In the genomic region with DNA sequence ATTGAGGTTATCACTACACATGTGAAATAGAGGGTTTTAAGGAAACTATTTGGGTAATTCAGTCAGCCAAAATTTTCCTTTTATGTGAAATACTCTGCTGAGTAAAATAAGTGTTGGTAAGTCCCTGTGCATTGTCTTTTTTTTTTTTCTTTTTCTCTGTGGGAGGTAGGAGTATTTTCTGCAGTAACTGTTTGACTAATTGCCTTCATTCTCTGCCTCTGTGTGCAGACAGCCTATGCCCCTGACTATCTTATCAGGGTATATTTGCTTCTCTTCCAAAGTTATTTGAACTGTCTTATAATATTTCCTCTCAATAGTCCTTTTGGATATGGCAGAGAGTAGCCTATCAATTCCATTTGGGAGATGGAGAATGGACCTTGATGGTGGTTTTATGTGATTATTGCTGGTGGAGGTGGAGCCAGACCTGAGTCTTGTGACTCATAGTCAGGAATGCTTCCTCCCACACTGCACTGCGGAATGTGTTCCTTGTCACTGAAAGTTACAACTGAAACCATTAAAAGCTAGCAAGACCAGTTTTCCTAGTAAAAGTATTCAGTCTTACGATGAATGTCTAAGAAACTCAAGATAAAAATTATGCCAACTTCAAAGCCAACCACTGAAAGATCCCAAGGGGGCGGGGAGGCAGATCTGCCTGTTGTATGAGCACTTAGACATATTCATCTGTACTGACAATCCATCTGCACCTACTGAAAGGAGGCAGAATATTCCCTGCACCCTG, we compare ENCODE assay signal across 9 cellular contexts. TPM values are rescaled to one million over a fixed set of nuclear protein-coding genes. Genes with fewer than 3 reads are reported as not detected.
DNase-seq lines count a peak whose midpoint lies in the region; ATAC-seq, FAIRE-seq and TF ChIP-seq lines count a peak whose summit lies in the region.
"Had no signal": no experiment of that assay in that cellular context is flagged by ENCODE, and none has a peak within 500 bp of the region (broad histone marks: within the 10 kb centered on the region; RNA-seq: fewer than 3 reads in every experiment).

No MANE protein-coding gene starts in this region.

- H3K4me1 Mint-ChIP-seq in activated T-helper 1 cell treated with anti-CD3 and anti-CD28 coated beads, Interleukin-12 subunit alpha, Interleukin-12 subunit beta, Interleukin-2, Interleukin-4 antibody, amounts not matched to agents 30 ng/mL and 10 ng/mL and 1 ng/mL, durations not matched to agents 14 hours and 24 hours and 36 hours (ENCODE audit: low read depth), result no peaks in the 10 kb centered on the region

- H3K36me3 ChIP-seq in bronchial epithelial cell (ENCODE audit: control insufficient read depth, insufficient read depth, low read length), result no peaks in the 10 kb centered on the region
- H3K36me3 ChIP-seq in lower lobe of right lung, result no peaks in the 10 kb centered on the region

- H3K4me3 Mint-ChIP-seq in activated T-helper 1 cell treated with anti-CD3 and anti-CD28 coated beads, Interleukin-12 subunit alpha, Interleukin-12 subunit beta, Interleukin-2, Interleukin-4 antibody, amounts not matched to agents 30 ng/mL and 10 ng/mL and 1 ng/mL, durations not matched to agents 14 hours and 24 hours and 36 hours, result no peak overlapping the region

- H3K4me3 ChIP-seq in bronchial epithelial cell (ENCODE audit: low read depth, low read length), result no peak overlapping the region
- no peak overlapping the region for H3K4me3 ChIP-seq in lower lobe of right lung

- no peaks in the 10 kb centered on the region for H3K36me3 Mint-ChIP-seq in activated T-helper 1 cell treated with anti-CD3 and anti-CD28 coated beads, Interleukin-12 subunit alpha, Interleukin-12 subunit beta, Interleukin-2, Interleukin-4 antibody, amounts not matched to agents 30 ng/mL and 10 ng/mL and 1 ng/mL, durations not matched to agents 14 hours and 24 hours and 36 hours (ENCODE audit: low read depth)

- no peak overlapping the region for H3K27ac Mint-ChIP-seq in activated T-helper 1 cell treated with anti-CD3 and anti-CD28 coated beads, Interleukin-12 subunit alpha, Interleukin-12 subunit beta, Interleukin-2, Interleukin-4 antibody, amounts not matched to agents 30 ng/mL and 10 ng/mL and 1 ng/mL, durations not matched to agents 14 hours and 24 hours and 36 hours

- DNase-seq in HS-27A (ENCODE audit: low read depth), result peak; percentile 73
- peak; percentile 74 for DNase-seq in bronchial epithelial cell (ENCODE audit: low read depth)
- no peak for DNase-seq in lower lobe of right lung
- peak; percentile 72 for DNase-seq in urothelium cell line (ENCODE audit: low spot score)
- DNase-seq in retina, result no peak
- no peak for DNase-seq in HUDEP-2 (lab: John Stamatoyannopoulos, UW; ENCODE audit: unreplicated experiment in 76 of 76)
- DNase-seq in activated T-helper 1 cell treated with anti-CD3 and anti-CD28 coated beads, Interleukin-12 subunit alpha, Interleukin-12 subunit beta, Interleukin-2, Interleukin-4 antibody, amounts not matched to agents 30 ng/mL and 10 ng/mL and 1 ng/mL, durations not matched to agents 14 hours and 24 hours and 36 hours (ENCODE audit: low spot score), result no peak
- DNase-seq: NCI-H82, T1000 had no signal

- H3K27me3 ChIP-seq in bronchial epithelial cell (ENCODE audit: control insufficient read depth, insufficient read depth, low read length) (peaks cover 2% of the 10 kb centered on the region), lower lobe of right lung (ENCODE audit: low read depth) (no peaks in the 10 kb centered on the region)

- no peaks in the 10 kb centered on the region for H3K4me1 ChIP-seq in lower lobe of right lung

- ATAC-seq in lower lobe of right lung, result peak; percentile 59 to 62

- TF ChIP-seq CTCF in bronchial epithelial cell (IDR thresholded peaks at IDR 0.05; ENCODE audit: insufficient read depth, low read length, severe bottlenecking) (no peak), lower lobe of right lung (IDR thresholded peaks at IDR 0.05) (no peak)

- no peaks in the 10 kb centered on the region for H3K27me3 Mint-ChIP-seq in activated T-helper 1 cell treated with anti-CD3 and anti-CD28 coated beads, Interleukin-12 subunit alpha, Interleukin-12 subunit beta, Interleukin-2, Interleukin-4 antibody, amounts not matched to agents 30 ng/mL and 10 ng/mL and 1 ng/mL, durations not matched to agents 14 hours and 24 hours and 36 hours (ENCODE audit: insufficient read depth)

- H3K27ac ChIP-seq in lower lobe of right lung, result no peak overlapping the region

- H3K9me3 ChIP-seq in lower lobe of right lung, result no peaks in the 10 kb centered on the region

- intact Hi-C loops in lower lobe of right lung (cut with DNase I), result no loop called here
- intact Hi-C loops in activated T-helper 1 cell treated with anti-CD3 and anti-CD28 coated beads, Interleukin-12 subunit alpha, Interleukin-12 subunit beta, Interleukin-2, Interleukin-4 antibody, amounts not matched to agents 30 ng/mL and 10 ng/mL and 1 ng/mL, durations not matched to agents 14 hours and 24 hours and 36 hours (cut with micrococcal nuclease), result no loop called here

- H3K9me3 Mint-ChIP-seq in activated T-helper 1 cell treated with anti-CD3 and anti-CD28 coated beads, Interleukin-12 subunit alpha, Interleukin-12 subunit beta, Interleukin-2, Interleukin-4 antibody, amounts not matched to agents 30 ng/mL and 10 ng/mL and 1 ng/mL, durations not matched to agents 14 hours and 24 hours and 36 hours, result no peaks in the 10 kb centered on the region

- FAIRE-seq in bronchial epithelial cell (lab: Jason Lieb, UNC), result no peak
- FAIRE-seq in urothelium cell line (lab: Jason Lieb, UNC), result no peak

RNA-seq across cellular contexts. Expression of a gene that starts 40.9 kb away (rescaled TPM):
- total RNA-seq in bronchial epithelial cell, result not detected in 2 replicates
- 29.4 TPM for total RNA-seq in lower lobe of right lung
- total RNA-seq in activated T-helper 1 cell treated with anti-CD3 and anti-CD28 coated beads, Interleukin-12 subunit alpha, Interleukin-12 subunit beta, Interleukin-2, Interleukin-4 antibody, amounts not matched to agents 30 ng/mL and 10 ng/mL and 1 ng/mL, durations not matched to agents 14 hours and 24 hours and 36 hours, result not detected in 2 replicates

Comparison
In these comparisons a context has a peak if more than half of its experiments do, and no peak if none do; other contexts are left out.
1. DNase-seq: peak in HS-27A (single experiment), bronchial epithelial cell (single experiment) and urothelium cell line (single experiment); none in lower lobe of right lung (single experiment), retina (single experiment), HUDEP-2 (0 of 76) and activated T-helper 1 cell treated with anti-CD3 and anti-CD28 coated beads, Interleukin-12 subunit alpha, Interleukin-12 subunit beta, Interleukin-2, Interleukin-4 antibody, amounts not matched to agents 30 ng/mL and 10 ng/mL and 1 ng/mL, durations not matched to agents 14 hours and 24 hours and 36 hours (single experiment).
2. RNA of a gene that starts 40.9 kb away (total RNA-seq): 29.4 TPM in lower lobe of right lung (single experiment); not detected in bronchial epithelial cell and not detected in activated T-helper 1 cell treated with anti-CD3 and anti-CD28 coated beads, Interleukin-12 subunit alpha, Interleukin-12 subunit beta, Interleukin-2, Interleukin-4 antibody, amounts not matched to agents 30 ng/mL and 10 ng/mL and 1 ng/mL, durations not matched to agents 14 hours and 24 hours and 36 hours; every median in the first group is over 10 times any median in the second.